11 cellular contexts compared by ENCODE assay signal in genomic region chr14:22512106-22512814, GRCh38.
A peak's percentile ranks its signal among the peaks of the same experiment; 100 is the strongest.
DNase-seq lines count a peak whose midpoint lies in the region; ATAC-seq and TF ChIP-seq lines count a peak whose summit lies in the region.
"Had no signal": no experiment of that assay in that cellular context is flagged by ENCODE, and none has a peak within 500 bp of the region (broad histone marks: within the 10 kb centered on the region; RNA-seq: fewer than 3 reads in every experiment).

No MANE protein-coding gene starts in this region.

- H3K27me3 ChIP-seq in left ventricle myocardium inferior (ENCODE audit: low read depth) = no peaks in the 10 kb centered on the region
- H3K27me3 ChIP-seq in mucosa of rectum (ENCODE audit: control insufficient read depth in 2 of 2, insufficient read depth in 2 of 2, low read length in 2 of 2) = no peaks in the 10 kb centered on the region
- H3K27me3 ChIP-seq in vagina = no peaks in the 10 kb centered on the region
- peaks cover 4% of the 10 kb centered on the region for H3K27me3 ChIP-seq in SK-N-SH (ENCODE audit: insufficient read depth)

- H3K36me3 Mint-ChIP-seq in activated CD4-positive, alpha-beta memory T cell treated with anti-CD3 and anti-CD28 coated beads for 36 hours = peaks cover 92% of the 10 kb centered on the region

- no peak overlapping the region for H3K9ac ChIP-seq in mucosa of rectum (ENCODE audit: low read depth in 1 of 2, low read length in 2 of 2)
- no peak overlapping the region for H3K9ac ChIP-seq in SK-N-SH

- no peaks in the 10 kb centered on the region for H3K9me2 ChIP-seq in SK-N-SH

- DNase-seq in left ventricle myocardium inferior = no peak
- DNase-seq in Right ventricle myocardium inferior (ENCODE audit: missing footprints) = no peak
- no peak for DNase-seq in activated CD4-positive, alpha-beta memory T cell treated with anti-CD3 and anti-CD28 coated beads for 36 hours
- no peak for DNase-seq in vagina (ENCODE audit: extremely low spot score in 2 of 2)
- no peak for DNase-seq in SK-N-SH
- no peak for DNase-seq in NCI-H1092 (lab: John Stamatoyannopoulos, UW)
- no peak for DNase-seq in NCI-H82 treated with DMSO at 0.1 percent for 48 hours (lab: John Stamatoyannopoulos, UW; ENCODE audit: unreplicated experiment)
- DNase-seq: HCEC 1CT, Kasumi-1, NCI-H446 had no signal

- H2AFZ ChIP-seq in SK-N-SH (ENCODE audit: low read depth) = no peak overlapping the region

- H3F3A ChIP-seq in SK-N-SH (replicated peaks; ENCODE audit: insufficient read depth) = no peaks in the 10 kb centered on the region

- WGBS in SK-N-SH (ENCODE audit: low lambda C conversion rate) = 53% methylated on average over 2 of the region's 2 CpGs

- H3K79me2 ChIP-seq in SK-N-SH (ENCODE audit: insufficient read depth) = no peaks in the 10 kb centered on the region

- H3K4me1 ChIP-seq in left ventricle myocardium inferior (peaks cover 72% of the 10 kb centered on the region), mucosa of rectum (ENCODE audit: control insufficient read depth in 2 of 2, insufficient read depth in 2 of 2, low read length in 2 of 2) (peaks cover 5 to 9% of the 10 kb centered on the region in 2 donors), vagina (peaks cover 60% of the 10 kb centered on the region), SK-N-SH (ENCODE audit: control insufficient read depth in 1 of 2, insufficient read depth in 2 of 2, low read depth in 1 of 2, low read length in 1 of 2) (peaks cover 12 to 27% of the 10 kb centered on the region in 2 experiments; a peak in 2 of 4 replicates)

- TF ChIP-seq RAD21 in SK-N-SH (IDR thresholded peaks at IDR 0.05; ENCODE audit: low read length) = no peak

- peaks cover 57% of the 10 kb centered on the region for H3K4me1 Mint-ChIP-seq in activated CD4-positive, alpha-beta memory T cell treated with anti-CD3 and anti-CD28 coated beads for 36 hours (ENCODE audit: low read depth)

- no peak for ATAC-seq in Right ventricle myocardium inferior

- POLR2A ChIA-PET in activated CD4-positive, alpha-beta memory T cell treated with anti-CD3 and anti-CD28 coated beads for 36 hours (lab: Charles Lee) = interaction anchor here (0.6 to 26.6 kb wide), 9 partner anchors 10 to 44 kb away, joined by 3 to 639 read pairs (median 9); no protein-coding TSS in a partner anchor
- POLR2A ChIA-PET in SK-N-SH (lab: Yijun Ruan, JAX) = no interaction called here

- H4K20me1 ChIP-seq in SK-N-SH (ENCODE audit: insufficient read depth) = no peaks in the 10 kb centered on the region

- H3K4me3 Mint-ChIP-seq in activated CD4-positive, alpha-beta memory T cell treated with anti-CD3 and anti-CD28 coated beads for 36 hours = peak overlapping the region; percentile 79

- H3K4me3 ChIP-seq in left ventricle myocardium inferior (no peak overlapping the region), mucosa of rectum (ENCODE audit: low read length in 2 of 2) (no peak overlapping the region), vagina (no peak overlapping the region), SK-N-SH (ENCODE audit: low read depth in 2 of 2, low read length in 1 of 2) (no peak overlapping the region)

- no peaks in the 10 kb centered on the region for H3K9me3 Mint-ChIP-seq in activated CD4-positive, alpha-beta memory T cell treated with anti-CD3 and anti-CD28 coated beads for 36 hours

- H3K9me3 ChIP-seq in left ventricle myocardium inferior (replicated peaks) (no peaks in the 10 kb centered on the region), mucosa of rectum (ENCODE audit: control insufficient read depth in 2 of 2, low read length in 2 of 2) (no peaks in the 10 kb centered on the region), vagina (no peaks in the 10 kb centered on the region), SK-N-SH (no peaks in the 10 kb centered on the region)

- intact Hi-C loops in left ventricle myocardium inferior (cut with micrococcal nuclease) = no loop called here
- intact Hi-C loops in Right ventricle myocardium inferior (cut with DNase I) = no loop called here
- intact Hi-C loops in activated CD4-positive, alpha-beta memory T cell treated with anti-CD3 and anti-CD28 coated beads for 36 hours (cut with micrococcal nuclease) = no loop called here
- intact Hi-C loops in vagina (cut with DNase I) = no loop called here

- no peak for TF ChIP-seq POLR2A in vagina (IDR thresholded peaks at IDR 0.05)

- CTCF ChIA-PET in activated CD4-positive, alpha-beta memory T cell treated with anti-CD3 and anti-CD28 coated beads for 36 hours (lab: Charles Lee) = interaction anchor here (0.8 to 1.3 kb wide), 5 partner anchors 12 to 660 kb away, joined by 3 to 5 read pairs (median 3); no protein-coding TSS in a partner anchor
- CTCF ChIA-PET in SK-N-SH (lab: Yijun Ruan, JAX) = interaction anchor here (1.0 to 1.6 kb wide), 2 partner anchors 12 to 19 kb away, joined by 4 to 5 read pairs; no protein-coding TSS in a partner anchor

- no peak for TF ChIP-seq EP300 in SK-N-SH (IDR thresholded peaks at IDR 0.05; ENCODE audit: borderline replicate concordance in 1 of 2, low read depth in 1 of 2, low read length in 1 of 2)

- no peak overlapping the region for H3K4me2 ChIP-seq in SK-N-SH

- peak overlapping the region; percentile 98 for H3K27ac Mint-ChIP-seq in activated CD4-positive, alpha-beta memory T cell treated with anti-CD3 and anti-CD28 coated beads for 36 hours

- H3K36me3 ChIP-seq in left ventricle myocardium inferior = no peaks in the 10 kb centered on the region
- H3K36me3 ChIP-seq in mucosa of rectum (ENCODE audit: control insufficient read depth in 2 of 2, insufficient read depth in 2 of 2, low read length in 2 of 2) = no peaks in the 10 kb centered on the region
- H3K36me3 ChIP-seq in vagina = no peaks in the 10 kb centered on the region
- no peaks in the 10 kb centered on the region for H3K36me3 ChIP-seq in SK-N-SH (replicated peaks in 1 of 2; ENCODE audit: control insufficient read depth in 1 of 2, insufficient read depth in 2 of 2, low read length in 1 of 2)

- H3K27ac ChIP-seq in left ventricle myocardium inferior (replicated peaks) (peak overlapping the region; percentile 82), mucosa of rectum (ENCODE audit: low read depth in 2 of 2, low read length in 2 of 2) (peak overlapping the region; percentile 11 to 41), vagina (peak overlapping the region; percentile 71), SK-N-SH (ENCODE audit: low read depth in 2 of 2, low read length in 1 of 2) (no peak overlapping the region)

- TF ChIP-seq CTCF in left ventricle myocardium inferior (IDR thresholded peaks at IDR 0.05; ENCODE audit: borderline replicate concordance) (no peak), vagina (IDR thresholded peaks at IDR 0.05) (no peak), SK-N-SH (IDR thresholded peaks at IDR 0.05) (no peak)

- H3K27me3 Mint-ChIP-seq in activated CD4-positive, alpha-beta memory T cell treated with anti-CD3 and anti-CD28 coated beads for 36 hours = no peaks in the 10 kb centered on the region

TF ChIP-seq in SK-N-SH, 30 proteins besides CTCF, POLR2A, EP300 and RAD21 (continues in another document):
- TF ChIP-seq ELF1 (IDR thresholded peaks at IDR 0.05) (no peak), GATA2 (CRISPR knock-in tag; IDR thresholded peaks at IDR 0.05) (no peak), MAX (IDR thresholded peaks at IDR 0.05; ENCODE audit: low read depth) (no peak), FOXJ3 (CRISPR knock-in tag; IDR thresholded peaks at IDR 0.05) (no peak), TAF1 (IDR thresholded peaks at IDR 0.05; ENCODE audit: borderline replicate concordance, low read depth, low read length) (no peak), FOSL2 (IDR thresholded peaks at IDR 0.05; ENCODE audit: borderline replicate concordance, low read depth) (no peak), CHD2 (IDR thresholded peaks at IDR 0.05; ENCODE audit: low read length, partially characterized antibody) (no peak), JUND (IDR thresholded peaks at IDR 0.05) (no peak), REST (IDR thresholded peaks at IDR 0.05; ENCODE audit: low read depth, low read length) (no peak), USF1 (IDR thresholded peaks at IDR 0.05; ENCODE audit: borderline replicate concordance, low read depth) (no peak), RCOR1 (IDR thresholded peaks at IDR 0.05; ENCODE audit: low read length) (no peak), MEF2A (IDR thresholded peaks at IDR 0.05; ENCODE audit: borderline replicate concordance, low read depth) (no peak), NFIC (IDR thresholded peaks at IDR 0.05; ENCODE audit: borderline replicate concordance) (no peak)

Comparison
In these comparisons a context has a peak if more than half of its experiments do, and no peak if none do; other contexts are left out.
1. H3K27ac ChIP-seq: peak in left ventricle myocardium inferior (single experiment), mucosa of rectum (2 of 2) and vagina (single experiment); none in SK-N-SH (0 of 2).